17 cellular contexts compared by ENCODE assay signal in genomic region chr1:75542818-75543570, GRCh38.
DNase-seq lines count a peak whose midpoint lies in the region; ATAC-seq and TF ChIP-seq lines count a peak whose summit lies in the region.
"Had no signal": no experiment of that assay in that cellular context is flagged by ENCODE, and none has a peak within 500 bp of the region (broad histone marks: within the 10 kb centered on the region; RNA-seq: fewer than 3 reads in every experiment).

No MANE protein-coding gene starts in this region.

- DNase-seq in NCI-H226: peak; percentile 33
- DNase-seq in endothelial cell (ENCODE audit: low spot score): no peak
- peak; percentile 76 for DNase-seq in kidney tubule cell (ENCODE audit: low spot score)
- no peak for DNase-seq in osteoblast (ENCODE audit: insufficient read length, low spot score, missing footprints)
- no peak for DNase-seq in activated CD4-positive, alpha-beta T cell treated with anti-CD3 and anti-CD28 coated beads, Interleukin-2, amount 10 ng/mL, durations not matched to agents 7 days and 5 days
- DNase-seq in AG08396 (ENCODE audit: low spot score): no peak
- DNase-seq: CD8-positive, alpha-beta memory T cell; DMS153; EL; IMR-90; NCI-H1417; NCI-H2029; NCI-H2171 treated with DMSO at 0.1 percent for 48 hours; NCI-H510A; SHP77 treated with DMSO at 0.1 percent for 48 hours had no signal

- H2AFZ ChIP-seq in osteoblast (ENCODE audit: low read length): no peak overlapping the region

- H3K4me3 Mint-ChIP-seq in endothelial cell (ENCODE audit: unreplicated experiment): no peak overlapping the region
- no peak overlapping the region for H3K4me3 Mint-ChIP-seq in activated CD4-positive, alpha-beta T cell treated with anti-CD3 and anti-CD28 coated beads, Interleukin-2, amount 10 ng/mL, durations not matched to agents 7 days and 5 days
- H3K4me3 Mint-ChIP-seq: CD8-positive, alpha-beta memory T cell had no signal

- no peaks in the 10 kb centered on the region for H3K79me2 ChIP-seq in osteoblast (ENCODE audit: insufficient read depth, low read length)

- H3K9me3 ChIP-seq in osteoblast (ENCODE audit: low read depth, low read length): no peaks in the 10 kb centered on the region
- H3K9me3 ChIP-seq: BLaER1 had no signal

- H3K4me3 ChIP-seq in osteoblast (ENCODE audit: insufficient read depth, low read length): no peak overlapping the region
- H3K4me3 ChIP-seq: BLaER1 had no signal

- no peaks in the 10 kb centered on the region for H3K27me3 ChIP-seq in osteoblast (ENCODE audit: insufficient read depth, low read length)
- H3K27me3 ChIP-seq: BLaER1 had no signal

- H3K4me2 ChIP-seq in osteoblast (ENCODE audit: insufficient read depth, low read length): no peak overlapping the region
- H3K4me2 ChIP-seq: BLaER1 had no signal

- H3K36me3 Mint-ChIP-seq in endothelial cell (ENCODE audit: low read depth, unreplicated experiment): no peaks in the 10 kb centered on the region
- no peaks in the 10 kb centered on the region for H3K36me3 Mint-ChIP-seq in activated CD4-positive, alpha-beta T cell treated with anti-CD3 and anti-CD28 coated beads, Interleukin-2, amount 10 ng/mL, durations not matched to agents 7 days and 5 days (ENCODE audit: low read depth)
- H3K36me3 Mint-ChIP-seq: CD8-positive, alpha-beta memory T cell had no signal

- H3K27me3 Mint-ChIP-seq in endothelial cell (ENCODE audit: unreplicated experiment): no peaks in the 10 kb centered on the region
- H3K27me3 Mint-ChIP-seq in activated CD4-positive, alpha-beta T cell treated with anti-CD3 and anti-CD28 coated beads, Interleukin-2, amount 10 ng/mL, durations not matched to agents 7 days and 5 days: no peaks in the 10 kb centered on the region
- H3K27me3 Mint-ChIP-seq: CD8-positive, alpha-beta memory T cell had no signal

- peak overlapping the region; percentile 14 for H3K27ac Mint-ChIP-seq in endothelial cell (ENCODE audit: unreplicated experiment)
- H3K27ac Mint-ChIP-seq in activated CD4-positive, alpha-beta T cell treated with anti-CD3 and anti-CD28 coated beads, Interleukin-2, amount 10 ng/mL, durations not matched to agents 7 days and 5 days: no peak overlapping the region
- H3K27ac Mint-ChIP-seq: CD8-positive, alpha-beta memory T cell had no signal

- H3K36me3 ChIP-seq in osteoblast (ENCODE audit: insufficient read depth, low read length): no peaks in the 10 kb centered on the region
- H3K36me3 ChIP-seq: BLaER1 had no signal

- H3K27ac ChIP-seq in osteoblast (ENCODE audit: low read depth, low read length): no peak overlapping the region
- H3K27ac ChIP-seq: BLaER1 had no signal

- no peaks in the 10 kb centered on the region for H4K20me1 ChIP-seq in osteoblast (ENCODE audit: insufficient read depth, low read length)
- H4K20me1 ChIP-seq: BLaER1 had no signal

- POLR2A ChIA-PET in activated CD4-positive, alpha-beta T cell treated with anti-CD3 and anti-CD28 coated beads, Interleukin-2, amount 10 ng/mL, durations not matched to agents 7 days and 5 days (lab: Charles Lee): no interaction called here

- no peak for ATAC-seq in HG03280 (IDR thresholded peaks at IDR 0.05; ENCODE audit: unreplicated experiment)

- H3K4me1 ChIP-seq in osteoblast (ENCODE audit: insufficient read depth, low read length): no peaks in the 10 kb centered on the region
- H3K4me1 ChIP-seq: BLaER1 had no signal

- H3K9me3 Mint-ChIP-seq in endothelial cell (ENCODE audit: unreplicated experiment): no peaks in the 10 kb centered on the region
- H3K9me3 Mint-ChIP-seq in activated CD4-positive, alpha-beta T cell treated with anti-CD3 and anti-CD28 coated beads, Interleukin-2, amount 10 ng/mL, durations not matched to agents 7 days and 5 days: no peaks in the 10 kb centered on the region
- H3K9me3 Mint-ChIP-seq: CD8-positive, alpha-beta memory T cell had no signal

- CTCF ChIA-PET in activated CD4-positive, alpha-beta T cell treated with anti-CD3 and anti-CD28 coated beads, Interleukin-2, amount 10 ng/mL, durations not matched to agents 7 days and 5 days (lab: Charles Lee): no interaction called here

- peaks cover 3% of the 10 kb centered on the region for H3K4me1 Mint-ChIP-seq in endothelial cell (ENCODE audit: unreplicated experiment)
- no peaks in the 10 kb centered on the region for H3K4me1 Mint-ChIP-seq in activated CD4-positive, alpha-beta T cell treated with anti-CD3 and anti-CD28 coated beads, Interleukin-2, amount 10 ng/mL, durations not matched to agents 7 days and 5 days
- H3K4me1 Mint-ChIP-seq: CD8-positive, alpha-beta memory T cell had no signal

- no peak for TF ChIP-seq CTCF in endothelial cell (IDR thresholded peaks at IDR 0.05; ENCODE audit: unreplicated experiment)
- TF ChIP-seq CTCF in osteoblast (IDR thresholded peaks at IDR 0.05; ENCODE audit: extremely low read depth, low read depth, low read length): no peak

Comparison
In these comparisons a context has a peak if more than half of its experiments do, and no peak if none do; other contexts are left out.
1. DNase-seq: peak in NCI-H226 (single experiment) and kidney tubule cell (single experiment); none in endothelial cell (single experiment), osteoblast (single experiment), activated CD4-positive, alpha-beta T cell treated with anti-CD3 and anti-CD28 coated beads, Interleukin-2, amount 10 ng/mL, durations not matched to agents 7 days and 5 days (single experiment) and AG08396 (single experiment).